Comparison of ENCODE assay signal across 1 cellular context in genomic region chr17:37532751-37533150, GRCh38.
TF ChIP-seq lines count a peak whose summit lies in the region.

No MANE protein-coding gene starts in this region.

TF ChIP-seq in IMR-90, 13 proteins besides CTCF, POLR2A, EP300 and RAD21 (continued from another document):
- no peak for TF ChIP-seq ELK1 (IDR thresholded peaks at IDR 0.05; ENCODE audit: borderline replicate concordance, low read depth, low read length)
- no peak for TF ChIP-seq MAFK (IDR thresholded peaks at IDR 0.05; ENCODE audit: low read depth, low read length)
- TF ChIP-seq RFX5 (IDR thresholded peaks at IDR 0.05; ENCODE audit: low read depth, low read length) = no peak
- TF ChIP-seq NFE2L2 (IDR thresholded peaks at IDR 0.05; ENCODE audit: low read depth, low read length) = no peak
- TF ChIP-seq RCOR1 (IDR thresholded peaks at IDR 0.05; ENCODE audit: insufficient replicate concordance, low read length) = no peak
- TF ChIP-seq SMC3 (IDR thresholded peaks at IDR 0.05; ENCODE audit: low read depth, low read length) = no peak
- no peak for TF ChIP-seq BHLHE40 (IDR thresholded peaks at IDR 0.05; ENCODE audit: low read depth, low read length)
